Comparison of ENCODE assay signal across 1 cellular context in genomic region chr4:40201898-40202297, GRCh38.
A peak's percentile ranks its signal among the peaks of the same experiment; 100 is the strongest.
TF ChIP-seq lines count a peak whose summit lies in the region.

No MANE protein-coding gene starts in this region.

TF ChIP-seq in GM12878, 131 proteins besides CTCF, POLR2A, EP300 and RAD21 (continues in another document):
- TF ChIP-seq, protein P1, sequence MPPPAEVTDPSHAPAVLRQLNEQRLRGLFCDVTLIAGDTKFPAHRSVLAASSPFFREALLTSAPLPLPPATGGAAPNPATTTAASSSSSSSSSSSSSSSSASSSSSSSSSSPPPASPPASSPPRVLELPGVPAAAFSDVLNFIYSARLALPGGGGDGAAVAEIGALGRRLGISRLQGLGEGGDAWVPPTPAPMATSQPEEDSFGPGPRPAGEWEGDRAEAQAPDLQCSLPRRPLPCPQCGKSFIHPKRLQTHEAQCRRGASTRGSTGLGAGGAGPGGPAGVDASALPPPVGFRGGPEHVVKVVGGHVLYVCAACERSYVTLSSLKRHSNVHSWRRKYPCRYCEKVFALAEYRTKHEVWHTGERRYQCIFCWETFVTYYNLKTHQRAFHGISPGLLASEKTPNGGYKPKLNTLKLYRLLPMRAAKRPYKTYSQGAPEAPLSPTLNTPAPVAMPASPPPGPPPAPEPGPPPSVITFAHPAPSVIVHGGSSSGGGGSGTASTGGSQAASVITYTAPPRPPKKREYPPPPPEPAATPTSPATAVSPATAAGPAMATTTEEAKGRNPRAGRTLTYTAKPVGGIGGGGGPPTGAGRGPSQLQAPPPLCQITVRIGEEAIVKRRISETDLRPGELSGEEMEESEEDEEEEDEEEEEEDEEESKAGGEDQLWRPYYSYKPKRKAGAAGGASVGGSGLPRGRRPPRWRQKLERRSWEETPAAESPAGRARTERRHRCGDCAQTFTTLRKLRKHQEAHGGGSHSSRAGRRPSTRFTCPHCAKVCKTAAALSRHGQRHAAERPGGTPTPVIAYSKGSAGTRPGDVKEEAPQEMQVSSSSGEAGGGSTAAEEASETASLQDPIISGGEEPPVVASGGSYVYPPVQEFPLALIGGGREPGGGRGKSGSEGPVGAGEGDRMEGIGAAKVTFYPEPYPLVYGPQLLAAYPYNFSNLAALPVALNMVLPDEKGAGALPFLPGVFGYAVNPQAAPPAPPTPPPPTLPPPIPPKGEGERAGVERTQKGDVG (CRISPR knock-in tag; IDR thresholded peaks at IDR 0.05) = no peak
- TF ChIP-seq SMARCA5 (IDR thresholded peaks at IDR 0.05) = peak; percentile 71; the same call in 1 of the 2 replicates
- TF ChIP-seq, protein P2, sequence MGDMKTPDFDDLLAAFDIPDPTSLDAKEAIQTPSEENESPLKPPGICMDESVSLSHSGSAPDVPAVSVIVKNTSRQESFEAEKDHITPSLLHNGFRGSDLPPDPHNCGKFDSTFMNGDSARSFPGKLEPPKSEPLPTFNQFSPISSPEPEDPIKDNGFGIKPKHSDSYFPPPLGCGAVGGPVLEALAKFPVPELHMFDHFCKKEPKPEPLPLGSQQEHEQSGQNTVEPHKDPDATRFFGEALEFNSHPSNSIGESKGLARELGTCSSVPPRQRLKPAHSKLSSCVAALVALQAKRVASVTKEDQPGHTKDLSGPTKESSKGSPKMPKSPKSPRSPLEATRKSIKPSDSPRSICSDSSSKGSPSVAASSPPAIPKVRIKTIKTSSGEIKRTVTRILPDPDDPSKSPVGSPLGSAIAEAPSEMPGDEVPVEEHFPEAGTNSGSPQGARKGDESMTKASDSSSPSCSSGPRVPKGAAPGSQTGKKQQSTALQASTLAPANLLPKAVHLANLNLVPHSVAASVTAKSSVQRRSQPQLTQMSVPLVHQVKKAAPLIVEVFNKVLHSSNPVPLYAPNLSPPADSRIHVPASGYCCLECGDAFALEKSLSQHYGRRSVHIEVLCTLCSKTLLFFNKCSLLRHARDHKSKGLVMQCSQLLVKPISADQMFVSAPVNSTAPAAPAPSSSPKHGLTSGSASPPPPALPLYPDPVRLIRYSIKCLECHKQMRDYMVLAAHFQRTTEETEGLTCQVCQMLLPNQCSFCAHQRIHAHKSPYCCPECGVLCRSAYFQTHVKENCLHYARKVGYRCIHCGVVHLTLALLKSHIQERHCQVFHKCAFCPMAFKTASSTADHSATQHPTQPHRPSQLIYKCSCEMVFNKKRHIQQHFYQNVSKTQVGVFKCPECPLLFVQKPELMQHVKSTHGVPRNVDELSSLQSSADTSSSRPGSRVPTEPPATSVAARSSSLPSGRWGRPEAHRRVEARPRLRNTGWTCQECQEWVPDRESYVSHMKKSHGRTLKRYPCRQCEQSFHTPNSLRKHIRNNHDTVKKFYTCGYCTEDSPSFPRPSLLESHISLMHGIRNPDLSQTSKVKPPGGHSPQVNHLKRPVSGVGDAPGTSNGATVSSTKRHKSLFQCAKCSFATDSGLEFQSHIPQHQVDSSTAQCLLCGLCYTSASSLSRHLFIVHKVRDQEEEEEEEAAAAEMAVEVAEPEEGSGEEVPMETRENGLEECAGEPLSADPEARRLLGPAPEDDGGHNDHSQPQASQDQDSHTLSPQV (IDR thresholded peaks at IDR 0.05) = no peak
- no peak for TF ChIP-seq SREBF1 (IDR thresholded peaks at IDR 0.05; ENCODE audit: low read length)
- TF ChIP-seq ZNF622 (IDR thresholded peaks at IDR 0.05) = no peak
- TF ChIP-seq NBN (IDR thresholded peaks at IDR 0.05) = 0 out of 2 replicates have a peak, but pooled peaks have one; percentile 16
- no peak for TF ChIP-seq SMAD1 (IDR thresholded peaks at IDR 0.05; ENCODE audit: low read depth, partially characterized antibody)
- no peak for TF ChIP-seq BACH1 (IDR thresholded peaks at IDR 0.05; ENCODE audit: borderline replicate concordance)
- no peak for TF ChIP-seq YY1 (IDR thresholded peaks at IDR 0.05; ENCODE audit: low read depth, low read length)
- no peak for TF ChIP-seq BCL3 (IDR thresholded peaks at IDR 0.05; ENCODE audit: borderline replicate concordance, insufficient read depth, low read depth, low read length, poor library complexity, severe bottlenecking)
- no peak for TF ChIP-seq MEF2A (IDR thresholded peaks at IDR 0.05; ENCODE audit: insufficient read depth, low read depth, low read length)
- no peak for TF ChIP-seq ATF7 (IDR thresholded peaks at IDR 0.05; ENCODE audit: low read depth)
- TF ChIP-seq RAD51 (IDR thresholded peaks at IDR 0.05) = no peak
- no peak for TF ChIP-seq ESRRA (IDR thresholded peaks at IDR 0.05; ENCODE audit: low read length)
- TF ChIP-seq SUPT20H (IDR thresholded peaks at IDR 0.05; ENCODE audit: borderline replicate concordance, control insufficient read depth, low read depth, low read length) = no peak
- TF ChIP-seq MLLT1 (IDR thresholded peaks at IDR 0.05) = peak; percentile 29
- no peak for TF ChIP-seq TARDBP (IDR thresholded peaks at IDR 0.05; ENCODE audit: borderline replicate concordance)
- TF ChIP-seq ZNF384 (IDR thresholded peaks at IDR 0.05; ENCODE audit: borderline replicate concordance, low read depth, low read length) = no peak
- no peak for TF ChIP-seq TCF7 (IDR thresholded peaks at IDR 0.05; ENCODE audit: borderline replicate concordance)
- TF ChIP-seq SPI1 (IDR thresholded peaks at IDR 0.05; ENCODE audit: borderline replicate concordance, insufficient read depth, low read depth, low read length) = no peak
- no peak for TF ChIP-seq MYC (IDR thresholded peaks at IDR 0.05; ENCODE audit: insufficient read depth, insufficient read length, insufficient replicate concordance, low read length, severe bottlenecking)
- TF ChIP-seq ATF2 (IDR thresholded peaks at IDR 0.05; ENCODE audit: low read length) = no peak
- TF ChIP-seq, protein P3, sequence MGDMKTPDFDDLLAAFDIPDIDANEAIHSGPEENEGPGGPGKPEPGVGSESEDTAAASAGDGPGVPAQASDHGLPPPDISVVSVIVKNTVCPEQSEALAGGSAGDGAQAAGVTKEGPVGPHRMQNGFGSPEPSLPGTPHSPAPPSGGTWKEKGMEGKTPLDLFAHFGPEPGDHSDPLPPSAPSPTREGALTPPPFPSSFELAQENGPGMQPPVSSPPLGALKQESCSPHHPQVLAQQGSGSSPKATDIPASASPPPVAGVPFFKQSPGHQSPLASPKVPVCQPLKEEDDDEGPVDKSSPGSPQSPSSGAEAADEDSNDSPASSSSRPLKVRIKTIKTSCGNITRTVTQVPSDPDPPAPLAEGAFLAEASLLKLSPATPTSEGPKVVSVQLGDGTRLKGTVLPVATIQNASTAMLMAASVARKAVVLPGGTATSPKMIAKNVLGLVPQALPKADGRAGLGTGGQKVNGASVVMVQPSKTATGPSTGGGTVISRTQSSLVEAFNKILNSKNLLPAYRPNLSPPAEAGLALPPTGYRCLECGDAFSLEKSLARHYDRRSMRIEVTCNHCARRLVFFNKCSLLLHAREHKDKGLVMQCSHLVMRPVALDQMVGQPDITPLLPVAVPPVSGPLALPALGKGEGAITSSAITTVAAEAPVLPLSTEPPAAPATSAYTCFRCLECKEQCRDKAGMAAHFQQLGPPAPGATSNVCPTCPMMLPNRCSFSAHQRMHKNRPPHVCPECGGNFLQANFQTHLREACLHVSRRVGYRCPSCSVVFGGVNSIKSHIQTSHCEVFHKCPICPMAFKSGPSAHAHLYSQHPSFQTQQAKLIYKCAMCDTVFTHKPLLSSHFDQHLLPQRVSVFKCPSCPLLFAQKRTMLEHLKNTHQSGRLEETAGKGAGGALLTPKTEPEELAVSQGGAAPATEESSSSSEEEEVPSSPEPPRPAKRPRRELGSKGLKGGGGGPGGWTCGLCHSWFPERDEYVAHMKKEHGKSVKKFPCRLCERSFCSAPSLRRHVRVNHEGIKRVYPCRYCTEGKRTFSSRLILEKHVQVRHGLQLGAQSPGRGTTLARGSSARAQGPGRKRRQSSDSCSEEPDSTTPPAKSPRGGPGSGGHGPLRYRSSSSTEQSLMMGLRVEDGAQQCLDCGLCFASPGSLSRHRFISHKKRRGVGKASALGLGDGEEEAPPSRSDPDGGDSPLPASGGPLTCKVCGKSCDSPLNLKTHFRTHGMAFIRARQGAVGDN (IDR thresholded peaks at IDR 0.05) = 0 out of 2 replicates have a peak, but pooled peaks have one; percentile 21
- no peak for TF ChIP-seq CHD4 (IDR thresholded peaks at IDR 0.05)
- no peak for TF ChIP-seq CBX3 (IDR thresholded peaks at IDR 0.05; ENCODE audit: borderline replicate concordance, low read depth)
- no peak for TF ChIP-seq SIX5 (IDR thresholded peaks at IDR 0.05; ENCODE audit: low read depth, low read length, severe bottlenecking)
- TF ChIP-seq, protein P4, sequence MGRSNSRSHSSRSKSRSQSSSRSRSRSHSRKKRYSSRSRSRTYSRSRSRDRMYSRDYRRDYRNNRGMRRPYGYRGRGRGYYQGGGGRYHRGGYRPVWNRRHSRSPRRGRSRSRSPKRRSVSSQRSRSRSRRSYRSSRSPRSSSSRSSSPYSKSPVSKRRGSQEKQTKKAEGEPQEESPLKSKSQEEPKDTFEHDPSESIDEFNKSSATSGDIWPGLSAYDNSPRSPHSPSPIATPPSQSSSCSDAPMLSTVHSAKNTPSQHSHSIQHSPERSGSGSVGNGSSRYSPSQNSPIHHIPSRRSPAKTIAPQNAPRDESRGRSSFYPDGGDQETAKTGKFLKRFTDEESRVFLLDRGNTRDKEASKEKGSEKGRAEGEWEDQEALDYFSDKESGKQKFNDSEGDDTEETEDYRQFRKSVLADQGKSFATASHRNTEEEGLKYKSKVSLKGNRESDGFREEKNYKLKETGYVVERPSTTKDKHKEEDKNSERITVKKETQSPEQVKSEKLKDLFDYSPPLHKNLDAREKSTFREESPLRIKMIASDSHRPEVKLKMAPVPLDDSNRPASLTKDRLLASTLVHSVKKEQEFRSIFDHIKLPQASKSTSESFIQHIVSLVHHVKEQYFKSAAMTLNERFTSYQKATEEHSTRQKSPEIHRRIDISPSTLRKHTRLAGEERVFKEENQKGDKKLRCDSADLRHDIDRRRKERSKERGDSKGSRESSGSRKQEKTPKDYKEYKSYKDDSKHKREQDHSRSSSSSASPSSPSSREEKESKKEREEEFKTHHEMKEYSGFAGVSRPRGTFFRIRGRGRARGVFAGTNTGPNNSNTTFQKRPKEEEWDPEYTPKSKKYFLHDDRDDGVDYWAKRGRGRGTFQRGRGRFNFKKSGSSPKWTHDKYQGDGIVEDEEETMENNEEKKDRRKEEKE (IDR thresholded peaks at IDR 0.05) = no peak
- TF ChIP-seq ZSCAN29 (IDR thresholded peaks at IDR 0.05) = no peak
- TF ChIP-seq POLR2AphosphoS5 (IDR thresholded peaks at IDR 0.05; ENCODE audit: low read length) = no peak
- TF ChIP-seq EED (IDR thresholded peaks at IDR 0.05; ENCODE audit: low read depth) = no peak
- TF ChIP-seq ZNF274 (IDR thresholded peaks at IDR 0.05; ENCODE audit: insufficient read depth, insufficient read length) = no peak
- 0 out of 2 replicates have a peak, but pooled peaks have one; percentile 13 for TF ChIP-seq ZBED1 (IDR thresholded peaks at IDR 0.05; ENCODE audit: borderline replicate concordance)
- no peak for TF ChIP-seq RCOR1 (conservative IDR thresholded peaks at IDR 0.05; ENCODE audit: low read depth, low read length)
- no peak for TF ChIP-seq ASH2L (IDR thresholded peaks at IDR 0.05; ENCODE audit: borderline replicate concordance, low read depth)
- TF ChIP-seq, protein P5, sequence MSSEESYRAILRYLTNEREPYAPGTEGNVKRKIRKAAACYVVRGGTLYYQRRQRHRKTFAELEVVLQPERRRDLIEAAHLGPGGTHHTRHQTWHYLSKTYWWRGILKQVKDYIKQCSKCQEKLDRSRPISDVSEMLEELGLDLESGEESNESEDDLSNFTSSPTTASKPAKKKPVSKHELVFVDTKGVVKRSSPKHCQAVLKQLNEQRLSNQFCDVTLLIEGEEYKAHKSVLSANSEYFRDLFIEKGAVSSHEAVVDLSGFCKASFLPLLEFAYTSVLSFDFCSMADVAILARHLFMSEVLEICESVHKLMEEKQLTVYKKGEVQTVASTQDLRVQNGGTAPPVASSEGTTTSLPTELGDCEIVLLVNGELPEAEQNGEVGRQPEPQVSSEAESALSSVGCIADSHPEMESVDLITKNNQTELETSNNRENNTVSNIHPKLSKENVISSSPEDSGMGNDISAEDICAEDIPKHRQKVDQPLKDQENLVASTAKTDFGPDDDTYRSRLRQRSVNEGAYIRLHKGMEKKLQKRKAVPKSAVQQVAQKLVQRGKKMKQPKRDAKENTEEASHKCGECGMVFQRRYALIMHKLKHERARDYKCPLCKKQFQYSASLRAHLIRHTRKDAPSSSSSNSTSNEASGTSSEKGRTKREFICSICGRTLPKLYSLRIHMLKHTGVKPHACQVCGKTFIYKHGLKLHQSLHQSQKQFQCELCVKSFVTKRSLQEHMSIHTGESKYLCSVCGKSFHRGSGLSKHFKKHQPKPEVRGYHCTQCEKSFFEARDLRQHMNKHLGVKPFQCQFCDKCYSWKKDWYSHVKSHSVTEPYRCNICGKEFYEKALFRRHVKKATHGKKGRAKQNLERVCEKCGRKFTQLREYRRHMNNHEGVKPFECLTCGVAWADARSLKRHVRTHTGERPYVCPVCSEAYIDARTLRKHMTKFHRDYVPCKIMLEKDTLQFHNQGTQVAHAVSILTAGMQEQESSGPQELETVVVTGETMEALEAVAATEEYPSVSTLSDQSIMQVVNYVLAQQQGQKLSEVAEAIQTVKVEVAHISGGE (CRISPR knock-in tag; IDR thresholded peaks at IDR 0.05) = no peak
